Comparison of ENCODE assay signal across 8 cellular contexts in genomic region chr3:197028711-197029510, GRCh38. TPM values are rescaled to one million over a fixed set of nuclear protein-coding genes. Genes with fewer than 3 reads are reported as not detected.
A peak's percentile ranks its signal among the peaks of the same experiment; 100 is the strongest.
DNase-seq lines count a peak whose midpoint lies in the region; ATAC-seq, FAIRE-seq and TF ChIP-seq lines count a peak whose summit lies in the region.

No MANE protein-coding gene starts in this region.

- peaks cover 0 to 38% (median 24%) of the 10 kb centered on the region in 12 donors for H3K4me1 ChIP-seq in heart left ventricle
- H3K4me1 ChIP-seq in sigmoid colon, result peaks cover 0 to 26% (median 18%) of the 10 kb centered on the region in 4 donors

- peak in 1 of 5 donors; percentile 61 for DNase-seq in heart left ventricle
- DNase-seq in Right ventricle myocardium inferior (ENCODE audit: missing footprints), result no peak
- no peak for DNase-seq in WERI-Rb-1
- peak; percentile 20 to 26 for DNase-seq in frontal cortex (ENCODE audit: low spot score in 2 of 2)
- no peak for DNase-seq in sigmoid colon
- no peak for DNase-seq in NCI-H524 treated with DMSO at 0.1 percent for 48 hours (lab: John Stamatoyannopoulos, UW)

- no peak for TF ChIP-seq EP300 in sigmoid colon (IDR thresholded peaks at IDR 0.05)

- 4 to 11% (median 9%) methylated on average over 18 to 68 of the region's 68 CpGs for WGBS in heart left ventricle, 4 donors
- 3 to 6% methylated on average over 68 of the region's 68 CpGs for WGBS in sigmoid colon, 2 donors

- H3K36me3 ChIP-seq in heart left ventricle (no peaks in the 10 kb centered on the region), WERI-Rb-1 (no peaks in the 10 kb centered on the region; the same call in 1 of the 2 replicates), sigmoid colon (no peaks in the 10 kb centered on the region)

- TF ChIP-seq CTCF in heart left ventricle (IDR thresholded peaks at IDR 0.05), result no peak
- TF ChIP-seq CTCF in WERI-Rb-1 (IDR thresholded peaks at IDR 0.05; ENCODE audit: low read depth, low read length), result no peak
- TF ChIP-seq CTCF in sigmoid colon (IDR thresholded peaks at IDR 0.05), result no peak

- TF ChIP-seq POLR2A in heart left ventricle (IDR thresholded peaks at IDR 0.05), result no peak
- no peak for TF ChIP-seq POLR2A in sigmoid colon (IDR thresholded peaks at IDR 0.05)

- intact Hi-C loops in heart left ventricle (cut with DNase I), result loop anchor here in 1 of 10 donors (2.0 kb wide), 1 partner anchor 26 kb away; no protein-coding TSS in a partner anchor
- intact Hi-C loops in Right ventricle myocardium inferior (cut with DNase I), result no loop called here
- intact Hi-C loops in sigmoid colon (cut with DNase I), result loop anchor here (2.0 kb wide), 1 partner anchor 26 kb away; no protein-coding TSS in a partner anchor

- peak overlapping the region; percentile 19 to 68 (median 54) for H3K4me3 ChIP-seq in heart left ventricle
- H3K4me3 ChIP-seq in WERI-Rb-1 (ENCODE audit: low read depth, low read length), result peak overlapping the region; percentile 49
- peak overlapping the region; percentile 39 to 59 (median 46) for H3K4me3 ChIP-seq in sigmoid colon

- no peak for ATAC-seq in heart left ventricle
- ATAC-seq in Right ventricle myocardium inferior, result no peak
- peak; percentile 38 for ATAC-seq in HG03066 (IDR thresholded peaks at IDR 0.05; ENCODE audit: low read depth, unreplicated experiment)
- no peak for ATAC-seq in HG02885 (IDR thresholded peaks at IDR 0.05; ENCODE audit: poor library complexity, unreplicated experiment)

- H3K27ac ChIP-seq in heart left ventricle (peak overlapping the region in 5 of 12 donors; percentile 32 to 76 (median 56)), WERI-Rb-1 (peak overlapping the region; percentile 62), sigmoid colon (peak overlapping the region in 3 of 4 donors; percentile 26 to 66 (median 40))

- H3K9me3 ChIP-seq in heart left ventricle (no peaks in the 10 kb centered on the region), WERI-Rb-1 (ENCODE audit: severe bottlenecking) (no peaks in the 10 kb centered on the region), sigmoid colon (no peaks in the 10 kb centered on the region)

- H3K27me3 ChIP-seq in heart left ventricle (peaks cover 0 to 15% (median 0%) of the 10 kb centered on the region in 9 donors), WERI-Rb-1 (ENCODE audit: insufficient read depth, low read depth, severe bottlenecking) (no peaks in the 10 kb centered on the region), sigmoid colon (peaks cover 0 to 27% (median 7%) of the 10 kb centered on the region in 3 donors)

- no peak for FAIRE-seq in frontal cortex (lab: Jason Lieb, UNC)

RNA-seq across cellular contexts. Expression of gene MELTF, which starts 0.7 kb away (rescaled TPM):
- total RNA-seq in heart left ventricle, result 10 to 100 TPM in 6 of 9 donors, 1 to 10 TPM in 3; 4.9 to 43.8 (median 10.3) TPM
- polyA plus RNA-seq in heart left ventricle, result 10 to 100 TPM in 1 of 2 donors, 1 to 10 TPM in 1; 7.5 to 72.6 TPM
- 4.0 TPM for total RNA-seq in Right ventricle myocardium inferior
- total RNA-seq in frontal cortex, result 1.2 TPM
- total RNA-seq in sigmoid colon, result 1 to 10 TPM; 2.6 to 6.1 (median 3.1) TPM
- polyA plus RNA-seq in sigmoid colon, result 1 to 10 TPM in 2 of 3 donors, under 1 TPM in 1; 0.92 to 9.6 (median 1.8) TPM

Comparison
In these comparisons a context has a peak if more than half of its experiments do, and no peak if none do; other contexts are left out.
1. DNase-seq: peak in frontal cortex (2 of 2); none in Right ventricle myocardium inferior (single experiment), WERI-Rb-1 (single experiment), sigmoid colon (single experiment) and NCI-H524 treated with DMSO at 0.1 percent for 48 hours (single experiment).
2. Peak in every context shown above with its lines, with median percentiles within 50 percentile points of each other: H3K4me3 ChIP-seq.